1 cellular context compared by ENCODE assay signal in the genomic region with DNA sequence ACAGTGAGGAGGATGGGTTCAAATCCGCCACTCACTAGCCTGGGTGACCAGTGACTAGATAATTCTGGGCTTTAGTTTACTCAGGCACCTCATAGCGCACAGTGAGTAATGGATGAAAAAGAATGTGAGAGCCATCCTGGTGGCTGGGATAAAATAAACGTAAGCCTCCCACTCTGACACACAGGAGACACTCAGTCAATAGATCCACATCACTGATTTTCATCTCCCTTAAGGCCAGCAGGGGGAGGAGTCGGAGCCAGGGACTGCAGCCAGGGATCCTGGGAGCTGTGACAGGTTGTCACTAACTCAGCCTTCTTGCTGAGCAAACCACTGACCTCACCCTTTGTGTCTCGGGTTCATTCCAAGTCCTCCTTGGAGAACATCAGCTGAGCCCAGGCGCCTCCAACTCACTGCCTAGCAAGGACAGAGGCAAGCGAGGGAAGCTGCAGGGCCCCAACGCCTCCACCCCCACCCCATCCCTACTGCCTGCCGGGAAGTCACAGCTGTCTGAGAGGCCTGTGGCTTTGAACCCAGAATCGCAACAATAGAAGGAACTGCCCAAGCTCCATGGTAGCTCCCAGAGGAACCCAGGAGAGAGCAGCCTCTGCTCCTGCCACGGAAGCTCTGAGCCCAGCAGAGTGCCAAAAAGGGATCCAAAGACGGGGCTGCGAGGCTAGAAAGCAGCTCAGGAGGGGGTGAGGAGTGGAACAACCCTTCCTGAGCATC.
A peak's percentile ranks its signal among the peaks of the same experiment; 100 is the strongest.
TF ChIP-seq lines count a peak whose summit lies in the region.

No MANE protein-coding gene starts in this region.

TF ChIP-seq in K562, 482 proteins besides CTCF, POLR2A, EP300 and RAD21 (continued from another document and continues in another):
- TF ChIP-seq PHF20 (IDR thresholded peaks at IDR 0.05; ENCODE audit: partially characterized antibody) (no peak), BACH1 (tag; IDR thresholded peaks at IDR 0.05) (no peak; the same call in 1 of the 2 replicates), MCM2 (IDR thresholded peaks at IDR 0.05; ENCODE audit: low read depth) (no peak), BRCA1 (IDR thresholded peaks at IDR 0.05) (no peak), BRCA1 (CRISPR knock-in tag; IDR thresholded peaks at IDR 0.05) (no peak), DDX20 (tag; IDR thresholded peaks at IDR 0.05; ENCODE audit: low read depth) (no peak), HDAC3 (IDR thresholded peaks at IDR 0.05; ENCODE audit: borderline replicate concordance, partially characterized antibody) (no peak), HLTF (IDR thresholded peaks at IDR 0.05) (no peak), GATAD2B (IDR thresholded peaks at IDR 0.05; ENCODE audit: borderline replicate concordance) (no peak), MIER1 (IDR thresholded peaks at IDR 0.05; ENCODE audit: low read depth) (no peak), RB1 (IDR thresholded peaks at IDR 0.05; ENCODE audit: low read depth) (0 out of 2 replicates have a peak, but pooled peaks have one; percentile 34), GATAD2A (IDR thresholded peaks at IDR 0.05) (no peak), NR2C1 (IDR thresholded peaks at IDR 0.05) (no peak), NR2C1 (tag; IDR thresholded peaks at IDR 0.05) (no peak; the same call in 1 of the 2 replicates), EGR1 (conservative IDR thresholded peaks at IDR 0.05) (peak; percentile 44), ZNF695 (CRISPR knock-in tag; IDR thresholded peaks at IDR 0.05) (no peak), ZBTB1 (CRISPR knock-in tag; IDR thresholded peaks at IDR 0.05; ENCODE audit: borderline replicate concordance, low read depth) (no peak)
- TF ChIP-seq, protein P1, sequence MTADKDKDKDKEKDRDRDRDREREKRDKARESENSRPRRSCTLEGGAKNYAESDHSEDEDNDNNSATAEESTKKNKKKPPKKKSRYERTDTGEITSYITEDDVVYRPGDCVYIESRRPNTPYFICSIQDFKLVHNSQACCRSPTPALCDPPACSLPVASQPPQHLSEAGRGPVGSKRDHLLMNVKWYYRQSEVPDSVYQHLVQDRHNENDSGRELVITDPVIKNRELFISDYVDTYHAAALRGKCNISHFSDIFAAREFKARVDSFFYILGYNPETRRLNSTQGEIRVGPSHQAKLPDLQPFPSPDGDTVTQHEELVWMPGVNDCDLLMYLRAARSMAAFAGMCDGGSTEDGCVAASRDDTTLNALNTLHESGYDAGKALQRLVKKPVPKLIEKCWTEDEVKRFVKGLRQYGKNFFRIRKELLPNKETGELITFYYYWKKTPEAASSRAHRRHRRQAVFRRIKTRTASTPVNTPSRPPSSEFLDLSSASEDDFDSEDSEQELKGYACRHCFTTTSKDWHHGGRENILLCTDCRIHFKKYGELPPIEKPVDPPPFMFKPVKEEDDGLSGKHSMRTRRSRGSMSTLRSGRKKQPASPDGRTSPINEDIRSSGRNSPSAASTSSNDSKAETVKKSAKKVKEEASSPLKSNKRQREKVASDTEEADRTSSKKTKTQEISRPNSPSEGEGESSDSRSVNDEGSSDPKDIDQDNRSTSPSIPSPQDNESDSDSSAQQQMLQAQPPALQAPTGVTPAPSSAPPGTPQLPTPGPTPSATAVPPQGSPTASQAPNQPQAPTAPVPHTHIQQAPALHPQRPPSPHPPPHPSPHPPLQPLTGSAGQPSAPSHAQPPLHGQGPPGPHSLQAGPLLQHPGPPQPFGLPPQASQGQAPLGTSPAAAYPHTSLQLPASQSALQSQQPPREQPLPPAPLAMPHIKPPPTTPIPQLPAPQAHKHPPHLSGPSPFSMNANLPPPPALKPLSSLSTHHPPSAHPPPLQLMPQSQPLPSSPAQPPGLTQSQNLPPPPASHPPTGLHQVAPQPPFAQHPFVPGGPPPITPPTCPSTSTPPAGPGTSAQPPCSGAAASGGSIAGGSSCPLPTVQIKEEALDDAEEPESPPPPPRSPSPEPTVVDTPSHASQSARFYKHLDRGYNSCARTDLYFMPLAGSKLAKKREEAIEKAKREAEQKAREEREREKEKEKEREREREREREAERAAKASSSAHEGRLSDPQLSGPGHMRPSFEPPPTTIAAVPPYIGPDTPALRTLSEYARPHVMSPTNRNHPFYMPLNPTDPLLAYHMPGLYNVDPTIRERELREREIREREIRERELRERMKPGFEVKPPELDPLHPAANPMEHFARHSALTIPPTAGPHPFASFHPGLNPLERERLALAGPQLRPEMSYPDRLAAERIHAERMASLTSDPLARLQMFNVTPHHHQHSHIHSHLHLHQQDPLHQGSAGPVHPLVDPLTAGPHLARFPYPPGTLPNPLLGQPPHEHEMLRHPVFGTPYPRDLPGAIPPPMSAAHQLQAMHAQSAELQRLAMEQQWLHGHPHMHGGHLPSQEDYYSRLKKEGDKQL (CRISPR knock-in tag; IDR thresholded peaks at IDR 0.05; ENCODE audit: borderline replicate concordance): no peak
- TF ChIP-seq, protein P2, sequence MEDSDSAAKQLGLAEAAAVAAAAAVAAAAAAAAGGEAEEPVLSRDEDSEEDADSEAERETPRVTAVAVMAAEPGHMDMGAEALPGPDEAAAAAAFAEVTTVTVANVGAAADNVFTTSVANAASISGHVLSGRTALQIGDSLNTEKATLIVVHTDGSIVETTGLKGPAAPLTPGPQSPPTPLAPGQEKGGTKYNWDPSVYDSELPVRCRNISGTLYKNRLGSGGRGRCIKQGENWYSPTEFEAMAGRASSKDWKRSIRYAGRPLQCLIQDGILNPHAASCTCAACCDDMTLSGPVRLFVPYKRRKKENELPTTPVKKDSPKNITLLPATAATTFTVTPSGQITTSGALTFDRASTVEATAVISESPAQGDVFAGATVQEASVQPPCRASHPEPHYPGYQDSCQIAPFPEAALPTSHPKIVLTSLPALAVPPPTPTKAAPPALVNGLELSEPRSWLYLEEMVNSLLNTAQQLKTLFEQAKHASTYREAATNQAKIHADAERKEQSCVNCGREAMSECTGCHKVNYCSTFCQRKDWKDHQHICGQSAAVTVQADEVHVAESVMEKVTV (CRISPR knock-in tag; IDR thresholded peaks at IDR 0.05): no peak
- TF ChIP-seq, protein P3, sequence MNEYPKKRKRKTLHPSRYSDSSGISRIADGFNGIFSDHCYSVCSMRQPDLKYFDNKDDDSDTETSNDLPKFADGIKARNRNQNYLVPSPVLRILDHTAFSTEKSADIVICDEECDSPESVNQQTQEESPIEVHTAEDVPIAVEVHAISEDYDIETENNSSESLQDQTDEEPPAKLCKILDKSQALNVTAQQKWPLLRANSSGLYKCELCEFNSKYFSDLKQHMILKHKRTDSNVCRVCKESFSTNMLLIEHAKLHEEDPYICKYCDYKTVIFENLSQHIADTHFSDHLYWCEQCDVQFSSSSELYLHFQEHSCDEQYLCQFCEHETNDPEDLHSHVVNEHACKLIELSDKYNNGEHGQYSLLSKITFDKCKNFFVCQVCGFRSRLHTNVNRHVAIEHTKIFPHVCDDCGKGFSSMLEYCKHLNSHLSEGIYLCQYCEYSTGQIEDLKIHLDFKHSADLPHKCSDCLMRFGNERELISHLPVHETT (CRISPR knock-in tag; conservative IDR thresholded peaks at IDR 0.05 in 1 of 2, IDR thresholded peaks at IDR 0.05 in 1 of 2): peak in 1 of 2 experiments; percentile 43; a peak in 1 of 4 replicates
- TF ChIP-seq, protein P4, sequence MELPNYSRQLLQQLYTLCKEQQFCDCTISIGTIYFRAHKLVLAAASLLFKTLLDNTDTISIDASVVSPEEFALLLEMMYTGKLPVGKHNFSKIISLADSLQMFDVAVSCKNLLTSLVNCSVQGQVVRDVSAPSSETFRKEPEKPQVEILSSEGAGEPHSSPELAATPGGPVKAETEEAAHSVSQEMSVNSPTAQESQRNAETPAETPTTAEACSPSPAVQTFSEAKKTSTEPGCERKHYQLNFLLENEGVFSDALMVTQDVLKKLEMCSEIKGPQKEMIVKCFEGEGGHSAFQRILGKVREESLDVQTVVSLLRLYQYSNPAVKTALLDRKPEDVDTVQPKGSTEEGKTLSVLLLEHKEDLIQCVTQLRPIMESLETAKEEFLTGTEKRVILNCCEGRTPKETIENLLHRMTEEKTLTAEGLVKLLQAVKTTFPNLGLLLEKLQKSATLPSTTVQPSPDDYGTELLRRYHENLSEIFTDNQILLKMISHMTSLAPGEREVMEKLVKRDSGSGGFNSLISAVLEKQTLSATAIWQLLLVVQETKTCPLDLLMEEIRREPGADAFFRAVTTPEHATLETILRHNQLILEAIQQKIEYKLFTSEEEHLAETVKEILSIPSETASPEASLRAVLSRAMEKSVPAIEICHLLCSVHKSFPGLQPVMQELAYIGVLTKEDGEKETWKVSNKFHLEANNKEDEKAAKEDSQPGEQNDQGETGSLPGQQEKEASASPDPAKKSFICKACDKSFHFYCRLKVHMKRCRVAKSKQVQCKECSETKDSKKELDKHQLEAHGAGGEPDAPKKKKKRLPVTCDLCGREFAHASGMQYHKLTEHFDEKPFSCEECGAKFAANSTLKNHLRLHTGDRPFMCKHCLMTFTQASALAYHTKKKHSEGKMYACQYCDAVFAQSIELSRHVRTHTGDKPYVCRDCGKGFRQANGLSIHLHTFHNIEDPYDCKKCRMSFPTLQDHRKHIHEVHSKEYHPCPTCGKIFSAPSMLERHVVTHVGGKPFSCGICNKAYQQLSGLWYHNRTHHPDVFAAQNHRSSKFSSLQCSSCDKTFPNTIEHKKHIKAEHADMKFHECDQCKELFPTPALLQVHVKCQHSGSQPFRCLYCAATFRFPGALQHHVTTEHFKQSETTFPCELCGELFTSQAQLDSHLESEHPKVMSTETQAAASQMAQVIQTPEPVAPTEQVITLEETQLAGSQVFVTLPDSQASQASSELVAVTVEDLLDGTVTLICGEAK (IDR thresholded peaks at IDR 0.05): no peak
- TF ChIP-seq, protein P4 (CRISPR knock-in tag; IDR thresholded peaks at IDR 0.05): no peak
- TF ChIP-seq, protein P5, sequence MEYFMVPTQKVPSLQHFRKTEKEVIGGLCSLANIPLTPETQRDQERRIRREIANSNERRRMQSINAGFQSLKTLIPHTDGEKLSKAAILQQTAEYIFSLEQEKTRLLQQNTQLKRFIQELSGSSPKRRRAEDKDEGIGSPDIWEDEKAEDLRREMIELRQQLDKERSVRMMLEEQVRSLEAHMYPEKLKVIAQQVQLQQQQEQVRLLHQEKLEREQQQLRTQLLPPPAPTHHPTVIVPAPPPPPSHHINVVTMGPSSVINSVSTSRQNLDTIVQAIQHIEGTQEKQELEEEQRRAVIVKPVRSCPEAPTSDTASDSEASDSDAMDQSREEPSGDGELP (CRISPR knock-in tag; IDR thresholded peaks at IDR 0.05; ENCODE audit: borderline replicate concordance): peak; percentile 93
- TF ChIP-seq, protein P6, sequence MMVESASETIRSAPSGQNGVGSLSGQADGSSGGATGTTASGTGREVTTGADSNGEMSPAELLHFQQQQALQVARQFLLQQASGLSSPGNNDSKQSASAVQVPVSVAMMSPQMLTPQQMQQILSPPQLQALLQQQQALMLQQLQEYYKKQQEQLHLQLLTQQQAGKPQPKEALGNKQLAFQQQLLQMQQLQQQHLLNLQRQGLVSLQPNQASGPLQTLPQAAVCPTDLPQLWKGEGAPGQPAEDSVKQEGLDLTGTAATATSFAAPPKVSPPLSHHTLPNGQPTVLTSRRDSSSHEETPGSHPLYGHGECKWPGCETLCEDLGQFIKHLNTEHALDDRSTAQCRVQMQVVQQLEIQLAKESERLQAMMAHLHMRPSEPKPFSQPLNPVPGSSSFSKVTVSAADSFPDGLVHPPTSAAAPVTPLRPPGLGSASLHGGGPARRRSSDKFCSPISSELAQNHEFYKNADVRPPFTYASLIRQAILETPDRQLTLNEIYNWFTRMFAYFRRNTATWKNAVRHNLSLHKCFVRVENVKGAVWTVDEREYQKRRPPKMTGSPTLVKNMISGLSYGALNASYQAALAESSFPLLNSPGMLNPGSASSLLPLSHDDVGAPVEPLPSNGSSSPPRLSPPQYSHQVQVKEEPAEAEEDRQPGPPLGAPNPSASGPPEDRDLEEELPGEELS (CRISPR knock-in tag; IDR thresholded peaks at IDR 0.05; ENCODE audit: borderline replicate concordance): no peak
- TF ChIP-seq, protein P7, sequence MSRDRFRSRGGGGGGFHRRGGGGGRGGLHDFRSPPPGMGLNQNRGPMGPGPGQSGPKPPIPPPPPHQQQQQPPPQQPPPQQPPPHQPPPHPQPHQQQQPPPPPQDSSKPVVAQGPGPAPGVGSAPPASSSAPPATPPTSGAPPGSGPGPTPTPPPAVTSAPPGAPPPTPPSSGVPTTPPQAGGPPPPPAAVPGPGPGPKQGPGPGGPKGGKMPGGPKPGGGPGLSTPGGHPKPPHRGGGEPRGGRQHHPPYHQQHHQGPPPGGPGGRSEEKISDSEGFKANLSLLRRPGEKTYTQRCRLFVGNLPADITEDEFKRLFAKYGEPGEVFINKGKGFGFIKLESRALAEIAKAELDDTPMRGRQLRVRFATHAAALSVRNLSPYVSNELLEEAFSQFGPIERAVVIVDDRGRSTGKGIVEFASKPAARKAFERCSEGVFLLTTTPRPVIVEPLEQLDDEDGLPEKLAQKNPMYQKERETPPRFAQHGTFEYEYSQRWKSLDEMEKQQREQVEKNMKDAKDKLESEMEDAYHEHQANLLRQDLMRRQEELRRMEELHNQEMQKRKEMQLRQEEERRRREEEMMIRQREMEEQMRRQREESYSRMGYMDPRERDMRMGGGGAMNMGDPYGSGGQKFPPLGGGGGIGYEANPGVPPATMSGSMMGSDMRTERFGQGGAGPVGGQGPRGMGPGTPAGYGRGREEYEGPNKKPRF (IDR thresholded peaks at IDR 0.05; ENCODE audit: low read depth, low read length): no peak
